9 cellular contexts compared by ENCODE assay signal in the genomic region with DNA sequence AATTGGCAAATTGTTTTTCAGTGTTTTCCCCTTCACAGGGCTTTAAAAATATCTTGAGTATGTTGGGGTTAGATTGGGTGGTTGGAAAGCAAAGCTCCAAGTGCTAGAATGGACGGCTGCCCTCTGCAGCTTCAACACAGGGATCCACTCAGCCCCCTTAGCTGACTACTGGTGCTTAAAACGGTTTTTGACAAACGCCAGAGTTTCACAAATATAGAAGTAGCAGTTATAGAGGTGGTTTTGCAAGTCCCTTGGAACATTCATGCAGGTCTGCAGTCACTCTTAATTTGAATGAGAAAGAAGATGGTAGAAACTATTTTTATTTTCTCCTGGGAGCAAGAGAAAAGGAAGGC.
DNase-seq lines count a peak whose midpoint lies in the region; ATAC-seq and TF ChIP-seq lines count a peak whose summit lies in the region.
"Had no signal": no experiment of that assay in that cellular context is flagged by ENCODE, and none has a peak within 500 bp of the region (broad histone marks: within the 10 kb centered on the region; RNA-seq: fewer than 3 reads in every experiment).

No MANE protein-coding gene starts in this region.

- H3K36me3 ChIP-seq in CD4-positive, alpha-beta memory T cell (ENCODE audit: insufficient read depth, low read length): no peaks in the 10 kb centered on the region
- H3K36me3 ChIP-seq in endodermal cell (ENCODE audit: control insufficient read depth, insufficient read depth, low read length) (no peaks in the 10 kb centered on the region), neuron (ENCODE audit: insufficient read depth, low read length) (no peaks in the 10 kb centered on the region), upper lobe of right lung (no peaks in the 10 kb centered on the region)

- peak overlapping the region in 1 of 8 donors; percentile 13 for H3K4me3 Mint-ChIP-seq in CD4-positive, alpha-beta memory T cell
- H3K4me3 Mint-ChIP-seq in endodermal cell: no peak overlapping the region
- no peak overlapping the region for H3K4me3 Mint-ChIP-seq in activated CD8-positive, alpha-beta memory T cell treated with anti-CD3 and anti-CD28 coated beads, Interleukin-2, amount 10 ng/mL, durations not matched to agents 7 days and 5 days

- H3K9ac ChIP-seq in endodermal cell (ENCODE audit: extremely low read depth, low read length, poor library complexity, severe bottlenecking): no peak overlapping the region

- peak overlapping the region; percentile 6 to 87 (median 26) for H3K27ac Mint-ChIP-seq in CD4-positive, alpha-beta memory T cell
- peak overlapping the region; percentile 62 for H3K27ac Mint-ChIP-seq in endodermal cell
- no peak overlapping the region for H3K27ac Mint-ChIP-seq in activated CD8-positive, alpha-beta memory T cell treated with anti-CD3 and anti-CD28 coated beads, Interleukin-2, amount 10 ng/mL, durations not matched to agents 7 days and 5 days

- H3K27me3 Mint-ChIP-seq in CD4-positive, alpha-beta memory T cell: no peaks in the 10 kb centered on the region
- H3K27me3 Mint-ChIP-seq in endodermal cell (ENCODE audit: insufficient read depth): no peaks in the 10 kb centered on the region
- H3K27me3 Mint-ChIP-seq in activated CD8-positive, alpha-beta memory T cell treated with anti-CD3 and anti-CD28 coated beads, Interleukin-2, amount 10 ng/mL, durations not matched to agents 7 days and 5 days: no peaks in the 10 kb centered on the region

- no peak overlapping the region for H2AFZ ChIP-seq in neuron (ENCODE audit: low read depth, low read length)

- no peak for ATAC-seq in upper lobe of right lung
- ATAC-seq in activated CD8-positive, alpha-beta memory T cell treated with anti-CD3 and anti-CD28 coated beads, Interleukin-2, amount 10 ng/mL, durations not matched to agents 7 days and 5 days: no peak

- peaks cover 0 to 3% of the 10 kb centered on the region in 2 donors for H3K36me3 Mint-ChIP-seq in CD4-positive, alpha-beta memory T cell
- H3K36me3 Mint-ChIP-seq in endodermal cell (ENCODE audit: low read depth): no peaks in the 10 kb centered on the region
- H3K36me3 Mint-ChIP-seq in activated CD8-positive, alpha-beta memory T cell treated with anti-CD3 and anti-CD28 coated beads, Interleukin-2, amount 10 ng/mL, durations not matched to agents 7 days and 5 days: no peaks in the 10 kb centered on the region

- peaks cover 52% of the 10 kb centered on the region for H3K4me1 ChIP-seq in CD4-positive, alpha-beta memory T cell (ENCODE audit: insufficient read depth, low read length)
- peaks cover 8% of the 10 kb centered on the region for H3K4me1 ChIP-seq in endodermal cell (ENCODE audit: control insufficient read depth, insufficient read depth, low read length)
- peaks cover 30% of the 10 kb centered on the region for H3K4me1 ChIP-seq in neuron (ENCODE audit: insufficient read depth, low read length)
- peaks cover 40% of the 10 kb centered on the region for H3K4me1 ChIP-seq in upper lobe of right lung

- H3K4me1 Mint-ChIP-seq in CD4-positive, alpha-beta memory T cell: peaks cover 52 to 78% (median 68%) of the 10 kb centered on the region in 4 donors
- peaks cover 33% of the 10 kb centered on the region for H3K4me1 Mint-ChIP-seq in endodermal cell
- H3K4me1 Mint-ChIP-seq in activated CD8-positive, alpha-beta memory T cell treated with anti-CD3 and anti-CD28 coated beads, Interleukin-2, amount 10 ng/mL, durations not matched to agents 7 days and 5 days: peaks cover 31% of the 10 kb centered on the region

- no peak overlapping the region for H3K27ac ChIP-seq in CD4-positive, alpha-beta memory T cell (ENCODE audit: low read depth, low read length)
- H3K27ac ChIP-seq in endodermal cell (ENCODE audit: low read depth, low read length) (peak overlapping the region; percentile 86), upper lobe of right lung (no peak overlapping the region)

- WGBS in endodermal cell (ENCODE audit: insufficient coverage in 1 of 2, insufficient read length in 1 of 2), 2 experiments: 44 to 58% methylated on average over 3 of the region's 3 CpGs

- no peaks in the 10 kb centered on the region for H3K27me3 ChIP-seq in CD4-positive, alpha-beta memory T cell (ENCODE audit: insufficient read depth, low read length)
- H3K27me3 ChIP-seq in endodermal cell (ENCODE audit: control insufficient read depth, insufficient read depth, low read length, poor library complexity, severe bottlenecking) (no peaks in the 10 kb centered on the region), neuron (ENCODE audit: insufficient read depth, low read length) (no peaks in the 10 kb centered on the region), upper lobe of right lung (no peaks in the 10 kb centered on the region)

- H3K9me3 Mint-ChIP-seq in CD4-positive, alpha-beta memory T cell: no peaks in the 10 kb centered on the region
- H3K9me3 Mint-ChIP-seq in endodermal cell: no peaks in the 10 kb centered on the region
- H3K9me3 Mint-ChIP-seq in activated CD8-positive, alpha-beta memory T cell treated with anti-CD3 and anti-CD28 coated beads, Interleukin-2, amount 10 ng/mL, durations not matched to agents 7 days and 5 days (ENCODE audit: low read depth): no peaks in the 10 kb centered on the region

- TF ChIP-seq CTCF in LNCaP clone FGC (IDR thresholded peaks at IDR 0.05; ENCODE audit: control insufficient read depth, extremely low read depth, insufficient read depth): no peak
- no peak for TF ChIP-seq CTCF in endodermal cell (conservative IDR thresholded peaks at IDR 0.05)
- no peak for TF ChIP-seq CTCF in upper lobe of right lung (IDR thresholded peaks at IDR 0.05)

- H3K4me3 ChIP-seq in CD4-positive, alpha-beta memory T cell (ENCODE audit: low read length in 2 of 2): no peak overlapping the region
- H3K4me3 ChIP-seq in LNCaP clone FGC (ENCODE audit: low read depth, low read length): peak overlapping the region; percentile 8; the same call in 1 of the 2 replicates
- H3K4me3 ChIP-seq in endodermal cell (ENCODE audit: low read length): no peak overlapping the region
- H3K4me3 ChIP-seq in neuron (ENCODE audit: low read length): peak overlapping the region; percentile 32
- H3K4me3 ChIP-seq in upper lobe of right lung: no peak overlapping the region

- CTCF ChIA-PET in CD4-positive, alpha-beta memory T cell (lab: Charles Lee; ENCODE audit: partially characterized antibody): interaction anchor here (0.6 to 3.7 kb wide), 2 partner anchors 10 to 12 kb away, joined by 3 to 13 read pairs; no protein-coding TSS in a partner anchor
- CTCF ChIA-PET in activated CD8-positive, alpha-beta memory T cell treated with anti-CD3 and anti-CD28 coated beads, Interleukin-2, amount 10 ng/mL, durations not matched to agents 7 days and 5 days (lab: Charles Lee): interaction anchor here (2.5 kb wide), 1 partner anchor 11 kb away, joined by 9 read pairs; no protein-coding TSS in a partner anchor

- intact Hi-C loops in CD4-positive, alpha-beta memory T cell (cut with micrococcal nuclease): no loop called here
- intact Hi-C loops in upper lobe of right lung (cut with DNase I): no loop called here

- POLR2A ChIA-PET in CD4-positive, alpha-beta memory T cell (lab: Charles Lee; ENCODE audit: partially characterized antibody): interaction anchor here (1.0 kb wide), 1 partner anchor 28 kb away, joined by 3 read pairs; no protein-coding TSS in a partner anchor

- no peak for DNase-seq in CD4-positive, alpha-beta memory T cell
- DNase-seq in LNCaP clone FGC (ENCODE audit: low read depth): no peak
- DNase-seq in endodermal cell: no peak
- DNase-seq in upper lobe of right lung: no peak
- DNase-seq in islet precursor cell: no peak
- no peak for DNase-seq in NCI-H1417 (lab: John Stamatoyannopoulos, UW)
- no peak for DNase-seq in activated CD8-positive, alpha-beta memory T cell treated with anti-CD3 and anti-CD28 coated beads, Interleukin-2, amount 10 ng/mL, durations not matched to agents 7 days and 5 days
- DNase-seq: activated CD4-positive, alpha-beta T cell treated with anti-CD3 and anti-CD28 coated beads for 1 hour had no signal

- H3K9me3 ChIP-seq in CD4-positive, alpha-beta memory T cell (ENCODE audit: control insufficient read depth in 1 of 2, low read length in 2 of 2): no peaks in the 10 kb centered on the region
- H3K9me3 ChIP-seq in endodermal cell (ENCODE audit: control insufficient read depth, low read length): no peaks in the 10 kb centered on the region
- H3K9me3 ChIP-seq in neuron (ENCODE audit: low read length): no peaks in the 10 kb centered on the region
- no peaks in the 10 kb centered on the region for H3K9me3 ChIP-seq in upper lobe of right lung

Comparison
In these comparisons a context has a peak if more than half of its experiments do, and no peak if none do; other contexts are left out.
1. H3K4me3 ChIP-seq: peak in LNCaP clone FGC (single experiment) and neuron (single experiment); none in CD4-positive, alpha-beta memory T cell (0 of 2), endodermal cell (single experiment) and upper lobe of right lung (single experiment).